12 cellular contexts compared by ENCODE assay signal in genomic region chr17:47316316-47316715, GRCh38. TPM values are rescaled to one million over a fixed set of nuclear protein-coding genes. Genes with fewer than 3 reads are reported as not detected.
DNase-seq lines count a peak whose midpoint lies in the region; ATAC-seq and TF ChIP-seq lines count a peak whose summit lies in the region.
"Had no signal": no experiment of that assay in that cellular context is flagged by ENCODE, and none has a peak within 500 bp of the region (broad histone marks: within the 10 kb centered on the region; RNA-seq: fewer than 3 reads in every experiment).

No MANE protein-coding gene starts in this region.

- ATAC-seq in heart right ventricle = peak in 6 of 8 donors; percentile 31 to 63 (median 62)

- peaks cover 0 to 18% (median 6%) of the 10 kb centered on the region in 9 donors for H3K4me1 ChIP-seq in heart right ventricle
- H3K4me1 ChIP-seq in esophagus squamous epithelium = peaks cover 0 to 22% (median 0%) of the 10 kb centered on the region in 3 donors
- H3K4me1 ChIP-seq in mucosa of rectum (ENCODE audit: control insufficient read depth in 2 of 2, insufficient read depth in 2 of 2, low read length in 2 of 2) = peaks cover 2 to 9% of the 10 kb centered on the region in 2 donors

- H3K9ac ChIP-seq in mucosa of rectum (ENCODE audit: low read depth in 1 of 2, low read length in 2 of 2) = no peak overlapping the region

- TF ChIP-seq POLR2A in esophagus squamous epithelium (IDR thresholded peaks at IDR 0.05) = no peak

- H3K36me3 ChIP-seq in heart right ventricle = peaks cover 0 to 9% (median 0%) of the 10 kb centered on the region in 9 donors
- H3K36me3 ChIP-seq in esophagus squamous epithelium = no peaks in the 10 kb centered on the region
- H3K36me3 ChIP-seq in mucosa of rectum (ENCODE audit: control insufficient read depth in 2 of 2, insufficient read depth in 2 of 2, low read length in 2 of 2) = no peaks in the 10 kb centered on the region

- DNase-seq in heart right ventricle = no peak
- DNase-seq in cardiac septum (ENCODE audit: low spot score) = no peak
- no peak for DNase-seq in esophagus squamous epithelium (lab: John Stamatoyannopoulos, UW)
- DNase-seq in inferior parietal cortex (ENCODE audit: extremely low spot score) = no peak
- no peak for DNase-seq in globus pallidus (ENCODE audit: low spot score)
- DNase-seq in COLO668 (lab: John Stamatoyannopoulos, UW; ENCODE audit: unreplicated experiment) = no peak
- no peak for DNase-seq in NOMO-1 treated with DMSO at 0.1 percent for 48 hours (lab: John Stamatoyannopoulos, UW; ENCODE audit: unreplicated experiment)
- DNase-seq: activated T-cell treated with anti-CD3 and anti-CD28 coated beads, Interleukin-2, amount 50 U/mL, for 4 hours had no signal

- H3K27ac ChIP-seq in heart right ventricle (peak overlapping the region in 4 of 10 donors; percentile 5 to 49 (median 12)), esophagus squamous epithelium (peak overlapping the region in 3 of 4 donors; percentile 65 to 70 (median 67)), mucosa of rectum (ENCODE audit: low read depth in 2 of 2, low read length in 2 of 2) (peak overlapping the region; percentile 50 to 71)

- peaks cover 0 to 8% (median 0%) of the 10 kb centered on the region in 11 donors for H3K9me3 ChIP-seq in heart right ventricle
- no peaks in the 10 kb centered on the region for H3K9me3 ChIP-seq in esophagus squamous epithelium
- no peaks in the 10 kb centered on the region for H3K9me3 ChIP-seq in mucosa of rectum (ENCODE audit: control insufficient read depth in 2 of 2, low read length in 2 of 2)

- intact Hi-C loops in heart right ventricle (cut with DNase I) (loop anchor here in 2 of 10 donors (2.0 to 10.0 kb wide), 2 partner anchors 86 to 152 kb away; no protein-coding TSS in a partner anchor), cardiac septum (cut with DNase I) (loop anchor here (1.0 kb wide), 1 partner anchor 87 kb away; no protein-coding TSS in a partner anchor), esophagus squamous epithelium (cut with DNase I) (loop anchor here (5.0 kb wide), 1 partner anchor 89 kb away; no protein-coding TSS in a partner anchor)

- H3K4me3 ChIP-seq in heart right ventricle (no peak overlapping the region), esophagus squamous epithelium (no peak overlapping the region), mucosa of rectum (ENCODE audit: low read length in 2 of 2) (no peak overlapping the region)
- H3K4me3 ChIP-seq: GM12878, lung had no signal

- 40 to 47% methylated on average over 3 of the region's 3 CpGs for WGBS in heart right ventricle, 2 donors
- 11 to 14% methylated on average over 3 of the region's 3 CpGs for WGBS in esophagus squamous epithelium, 2 donors

- H3K27me3 ChIP-seq in heart right ventricle = no peaks in the 10 kb centered on the region
- H3K27me3 ChIP-seq in esophagus squamous epithelium = no peaks in the 10 kb centered on the region
- H3K27me3 ChIP-seq in mucosa of rectum (ENCODE audit: control insufficient read depth in 2 of 2, insufficient read depth in 2 of 2, low read length in 2 of 2) = no peaks in the 10 kb centered on the region

- TF ChIP-seq CTCF in heart right ventricle (IDR thresholded peaks at IDR 0.05) = no peak
- TF ChIP-seq CTCF in esophagus squamous epithelium (IDR thresholded peaks at IDR 0.05) = no peak

RNA-seq across cellular contexts. Expression of gene EFCAB13, which starts 7.4 kb away (rescaled TPM):
- total RNA-seq in heart right ventricle = 1 to 10 TPM in 9 of 10 donors, under 1 TPM in 1; 0.92 to 3.8 (median 2.1) TPM
- 1 to 10 TPM in 1 of 2 donors, under 1 TPM in 1; 0.32 to 2.9 TPM for polyA plus RNA-seq in heart right ventricle
- total RNA-seq in cardiac septum = 3.0 TPM
- total RNA-seq in esophagus squamous epithelium = 1 to 10 TPM in 2 of 4 donors, under 1 TPM in 2; 0.31 to 6.7 (median 2.4) TPM
- total RNA-seq: HT1080 had no signal
